ENCODE assay signal across 8 cellular contexts in the genomic region with DNA sequence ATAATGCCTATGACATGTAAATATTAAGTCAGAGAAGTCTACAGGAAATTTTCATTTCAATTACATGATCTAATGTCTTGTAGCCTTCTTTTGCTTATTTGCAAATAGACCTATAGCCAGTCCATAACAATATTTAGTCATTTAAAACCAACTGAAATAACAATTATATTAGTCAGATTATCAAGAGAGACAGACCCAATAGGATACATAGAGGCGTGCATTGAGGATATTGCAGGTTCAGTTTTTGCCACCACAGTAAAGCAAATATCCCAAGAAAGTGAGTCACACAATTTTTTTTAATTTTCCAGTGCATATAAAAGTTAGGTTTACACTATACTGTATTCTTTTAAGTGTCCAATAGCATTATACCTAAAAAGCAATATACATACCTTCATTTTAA.
"Had no signal": no experiment of that assay in that cellular context is flagged by ENCODE, and none has a peak within 500 bp of the region (broad histone marks: within the 10 kb centered on the region; RNA-seq: fewer than 3 reads in every experiment).

No MANE protein-coding gene starts in this region.

- DNase-seq: GM23248, GOT3, H7, HFFc6 had no signal

- H3K4me3 ChIP-seq: GM23248, HAP-1 had no signal

- H3K4me3 Mint-ChIP-seq: HFFc6, IgD-negative memory B cell had no signal

- H3K4me1 Mint-ChIP-seq: IgD-negative memory B cell had no signal

- H3K27ac Mint-ChIP-seq: HFFc6, IgD-negative memory B cell had no signal

- H3K36me3 ChIP-seq: HAP-1 had no signal

- H3K27me3 Mint-ChIP-seq: IgD-negative memory B cell had no signal

- ATAC-seq: HCT116, HepG2 had no signal

- H3K36me3 Mint-ChIP-seq: IgD-negative memory B cell had no signal

- FAIRE-seq: HepG2 had no signal
